Comparison of ENCODE assay signal across 13 cellular contexts in genomic region chr9:76530458-76531100, GRCh38.
DNase-seq lines count a peak whose midpoint lies in the region; ATAC-seq and TF ChIP-seq lines count a peak whose summit lies in the region.
"Had no signal": no experiment of that assay in that cellular context is flagged by ENCODE, and none has a peak within 500 bp of the region (broad histone marks: within the 10 kb centered on the region; RNA-seq: fewer than 3 reads in every experiment).

No MANE protein-coding gene starts in this region.

- no peaks in the 10 kb centered on the region for H3K36me3 ChIP-seq in PC-9 (ENCODE audit: low read depth)
- no peaks in the 10 kb centered on the region for H3K36me3 ChIP-seq in SJCRH30
- H3K36me3 ChIP-seq: heart right ventricle, tibial nerve had no signal

- no peak for TF ChIP-seq CTCF in PC-9 (conservative IDR thresholded peaks at IDR 0.05)

- H3K27me3 ChIP-seq in PC-9 (ENCODE audit: insufficient read depth, low read depth) (no peaks in the 10 kb centered on the region), SJCRH30 (no peaks in the 10 kb centered on the region)
- H3K27me3 ChIP-seq: heart right ventricle, tibial nerve had no signal

- H3K4me3 Mint-ChIP-seq in immature natural killer cell, result peak overlapping the region in 4 of 5 donors; percentile 24 to 76 (median 68)
- H3K4me3 Mint-ChIP-seq: nephron progenitor cell had no signal

- peaks cover 7 to 20% of the 10 kb centered on the region in 2 donors for H3K4me1 Mint-ChIP-seq in immature natural killer cell

- no peak overlapping the region; the same call in 1 of the 2 replicates for H2AFZ ChIP-seq in PC-9

- peaks cover 3 to 7% (median 5%) of the 10 kb centered on the region in 3 donors for H3K36me3 Mint-ChIP-seq in immature natural killer cell

- H3K4me1 ChIP-seq in PC-9 (replicated peaks; ENCODE audit: insufficient read depth) (peaks cover 24% of the 10 kb centered on the region), SJCRH30 (peaks cover 3% of the 10 kb centered on the region)

- ATAC-seq in GM21390 (IDR thresholded peaks at IDR 0.05; ENCODE audit: unreplicated experiment), result peak; percentile 51
- ATAC-seq in HG02678 (IDR thresholded peaks at IDR 0.05; ENCODE audit: unreplicated experiment), result no peak

- no peaks in the 10 kb centered on the region for H3K9me3 ChIP-seq in PC-9 (ENCODE audit: insufficient read depth, low read depth)
- H3K9me3 ChIP-seq in SJCRH30 (replicated peaks), result peaks cover 7% of the 10 kb centered on the region
- H3K9me3 ChIP-seq: tibial nerve had no signal

- no TSS peak for BruUV-seq in PC-9 (replicated peaks; lab: Mats Ljungman, UMichigan)

- H3K27ac Mint-ChIP-seq in immature natural killer cell, result peak overlapping the region in 5 of 6 donors; percentile 50 to 80 (median 79)
- H3K27ac Mint-ChIP-seq: nephron progenitor cell had no signal

- H3F3A ChIP-seq in PC-9 (ENCODE audit: insufficient read depth, low read depth), result peaks cover 7% of the 10 kb centered on the region; the same call in 1 of the 2 replicates

- no peaks in the 10 kb centered on the region for H3K9me2 ChIP-seq in PC-9 (ENCODE audit: insufficient read depth)

- peak overlapping the region; percentile 32; the same call in 1 of the 2 replicates for H3K4me2 ChIP-seq in PC-9

- DNase-seq in AG08396 (ENCODE audit: low spot score) (peak; percentile 55), PC-9 (no peak), immature natural killer cell (peak in 2 of 3 donors; percentile 6 to 12), SJCRH30 (no peak), iPS-NIHi7 (ENCODE audit: extremely low spot score) (no peak)
- DNase-seq in stimulated activated CD4-positive, alpha-beta T cell treated with anti-CD3 and anti-CD28 coated beads, Interleukin-2, amount 100 ng/mL, for 48 hours, result no peak
- DNase-seq: heart right ventricle; NCI-H187; nephron progenitor cell; stimulated activated CD4-positive, alpha-beta T cell treated with anti-CD3 and anti-CD28 coated beads, Interleukin-2, amount 100 ng/mL, for 24 hours had no signal

- no peaks in the 10 kb centered on the region for H4K20me1 ChIP-seq in PC-9 (ENCODE audit: insufficient read depth)

- no peaks in the 10 kb centered on the region for H3K79me2 ChIP-seq in PC-9 (ENCODE audit: low read depth)

- POLR2A ChIA-PET in PC-9 (lab: Charles Lee; ENCODE audit: unreplicated experiment), result no interaction called here

- H3K4me3 ChIP-seq in PC-9 (no peak overlapping the region), SJCRH30 (no peak overlapping the region)
- H3K4me3 ChIP-seq: heart right ventricle, tibial nerve had no signal

- CTCF ChIA-PET in PC-9 (lab: Charles Lee), result interaction anchor here (0.7 kb wide), 1 partner anchor 194 kb away, joined by 5 read pairs; no protein-coding TSS in a partner anchor

- no peaks in the 10 kb centered on the region for H3K9me3 Mint-ChIP-seq in immature natural killer cell

- peaks cover 0 to 2% (median 0%) of the 10 kb centered on the region in 3 donors for H3K27me3 Mint-ChIP-seq in immature natural killer cell (ENCODE audit: low read depth in 3 of 3)

- intact Hi-C loops in PC-9 (cut with micrococcal nuclease; ENCODE audit: unreplicated experiment), result no loop called here

- peak overlapping the region; percentile 45; the same call in 1 of the 2 replicates for H3K27ac ChIP-seq in PC-9
- H3K27ac ChIP-seq in SJCRH30, result no peak overlapping the region

Comparison
In these comparisons a context has a peak if more than half of its experiments do, and no peak if none do; other contexts are left out.
1. DNase-seq: peak in AG08396 (single experiment) and immature natural killer cell (2 of 3); none in PC-9 (0 of 2), SJCRH30 (0 of 2), iPS-NIHi7 (single experiment) and stimulated activated CD4-positive, alpha-beta T cell treated with anti-CD3 and anti-CD28 coated beads, Interleukin-2, amount 100 ng/mL, for 48 hours (0 of 2).